9 cellular contexts compared by ENCODE assay signal in the genomic region with DNA sequence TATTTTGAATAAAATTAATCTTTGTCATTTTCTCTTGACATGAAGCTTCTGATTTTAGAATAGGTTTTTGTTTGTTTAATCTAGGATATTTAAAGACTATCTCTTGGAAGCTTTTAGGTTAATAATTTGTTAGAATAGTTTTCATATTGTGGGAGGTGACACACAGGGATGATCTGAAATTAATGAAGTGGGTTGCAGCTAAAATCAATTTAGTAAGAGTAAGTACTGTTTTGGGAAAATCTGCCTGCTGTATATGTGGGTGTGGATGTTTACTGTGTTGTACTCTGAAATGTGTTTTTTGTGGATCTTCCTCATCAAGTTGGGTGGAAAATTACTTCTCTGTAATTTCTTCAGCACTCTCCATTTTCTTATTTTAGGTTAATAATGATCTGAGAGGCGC.
DNase-seq lines count a peak whose midpoint lies in the region; ATAC-seq and TF ChIP-seq lines count a peak whose summit lies in the region.
"Had no signal": no experiment of that assay in that cellular context is flagged by ENCODE, and none has a peak within 500 bp of the region (broad histone marks: within the 10 kb centered on the region; RNA-seq: fewer than 3 reads in every experiment).

No MANE protein-coding gene starts in this region.

- H3K27me3 ChIP-seq in HL-60 (ENCODE audit: insufficient read depth, poor library complexity, severe bottlenecking) (no peaks in the 10 kb centered on the region), adrenal gland (no peaks in the 10 kb centered on the region), kidney epithelial cell (ENCODE audit: control insufficient read depth, insufficient read depth, low read length) (no peaks in the 10 kb centered on the region)

- H3K4me3 Mint-ChIP-seq in activated T-cell treated with anti-CD3 and anti-CD28 coated beads, Interleukin-2, amount 50 U/mL, for 72 hours = no peak overlapping the region

- no peak for ATAC-seq in GM18517 (IDR thresholded peaks at IDR 0.05; ENCODE audit: unreplicated experiment)
- ATAC-seq in activated T-cell treated with anti-CD3 and anti-CD28 coated beads, Interleukin-2, amount 50 U/mL, for 72 hours (replicated peaks in 1 of 2) = no peak

- H3K36me3 ChIP-seq in adrenal gland (replicated peaks in 1 of 2) (peaks cover 0 to 7% of the 10 kb centered on the region in 2 donors), kidney epithelial cell (ENCODE audit: control insufficient read depth, insufficient read depth, low read length) (no peaks in the 10 kb centered on the region)

- peaks cover 4 to 7% of the 10 kb centered on the region in 2 donors for H3K36me3 Mint-ChIP-seq in activated T-cell treated with anti-CD3 and anti-CD28 coated beads, Interleukin-2, amount 50 U/mL, for 72 hours (ENCODE audit: insufficient read depth in 2 of 2)

- WGBS in adrenal gland, 4 donors = 43 to 77% (median 74%) methylated on average over 1 of the region's 1 CpG

- no peaks in the 10 kb centered on the region for H3K27me3 Mint-ChIP-seq in activated T-cell treated with anti-CD3 and anti-CD28 coated beads, Interleukin-2, amount 50 U/mL, for 72 hours (ENCODE audit: low read depth)

- DNase-seq in HL-60 (ENCODE audit: low read depth in 1 of 2, low spot score in 1 of 2) = no peak
- DNase-seq in adrenal gland = no peak
- DNase-seq in kidney epithelial cell (ENCODE audit: low read depth) = no peak
- no peak for DNase-seq in substantia nigra (lab: John Stamatoyannopoulos, UW)
- DNase-seq in ureter (ENCODE audit: low spot score) = no peak
- DNase-seq in activated T-cell treated with anti-CD3 and anti-CD28 coated beads, Interleukin-2, amount 50 U/mL, for 72 hours = no peak
- DNase-seq in activated T-cell treated with anti-CD3 and anti-CD28 coated beads for 4 hours = no peak
- DNase-seq: NCI-H2227 treated with DMSO at 0.1 percent for 48 hours had no signal

- H3K9me3 Mint-ChIP-seq in activated T-cell treated with anti-CD3 and anti-CD28 coated beads, Interleukin-2, amount 50 U/mL, for 72 hours = no peaks in the 10 kb centered on the region

- intact Hi-C loops in adrenal gland (cut with DNase I) = no loop called here

- no peak for TF ChIP-seq POLR2A in adrenal gland (IDR thresholded peaks at IDR 0.05)

- peaks cover 4 to 37% of the 10 kb centered on the region in 2 donors for H3K4me1 ChIP-seq in adrenal gland (replicated peaks in 1 of 2)

- H3K27ac Mint-ChIP-seq in activated T-cell treated with anti-CD3 and anti-CD28 coated beads, Interleukin-2, amount 50 U/mL, for 72 hours = no peak overlapping the region

- peak overlapping the region; percentile 55 for H3K27ac ChIP-seq in HL-60 (replicated peaks)
- H3K27ac ChIP-seq in adrenal gland = peak overlapping the region; percentile 69 to 82 (median 79)
- peak overlapping the region; percentile 33 for H3K27ac ChIP-seq in substantia nigra (ENCODE audit: low read depth, low read length, poor library complexity, severe bottlenecking)

- TF ChIP-seq CTCF in HL-60 (IDR thresholded peaks at IDR 0.05; ENCODE audit: insufficient read depth, low read length) (no peak), adrenal gland (IDR thresholded peaks at IDR 0.05) (no peak), kidney epithelial cell (IDR thresholded peaks at IDR 0.05; ENCODE audit: insufficient read depth, low read length, poor library complexity, severe bottlenecking) (no peak)

- H3K9me3 ChIP-seq in adrenal gland (replicated peaks in 1 of 3) = no peaks in the 10 kb centered on the region

- H3K4me3 ChIP-seq in HL-60 (replicated peaks; ENCODE audit: insufficient read depth, low read length) (no peak overlapping the region), adrenal gland (peak overlapping the region in 3 of 4 donors; percentile 11 to 56 (median 24)), kidney epithelial cell (ENCODE audit: low read depth, low read length) (peak overlapping the region; percentile 16)

- H3K4me1 Mint-ChIP-seq in activated T-cell treated with anti-CD3 and anti-CD28 coated beads, Interleukin-2, amount 50 U/mL, for 72 hours (ENCODE audit: low read depth) = peaks cover 20% of the 10 kb centered on the region
